Comparison of ENCODE assay signal across 32 cellular contexts in the genomic region with DNA sequence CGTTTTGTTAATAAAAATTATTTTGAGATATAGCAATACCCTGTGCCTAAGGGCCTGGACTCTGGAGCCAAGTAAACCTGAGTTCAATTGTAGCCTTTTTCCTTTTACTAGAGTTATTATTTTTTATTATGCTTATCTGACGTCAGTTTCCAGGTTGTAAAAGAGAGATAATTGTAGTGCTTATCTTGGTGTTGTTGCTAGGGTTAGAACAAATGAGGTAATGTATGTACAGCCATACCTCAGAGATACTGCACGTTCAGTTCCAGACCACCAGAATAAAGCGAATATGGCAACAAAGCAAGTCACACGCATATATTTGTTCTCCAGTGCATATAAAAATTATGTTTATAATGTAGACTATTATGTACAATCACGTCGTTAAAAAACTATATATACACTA.
"Had no signal": no experiment of that assay in that cellular context is flagged by ENCODE, and none has a peak within 500 bp of the region (broad histone marks: within the 10 kb centered on the region; RNA-seq: fewer than 3 reads in every experiment).

No MANE protein-coding gene starts in this region.

- H3K27ac ChIP-seq: brain microvascular endothelial cell, PC-9, VCaP had no signal

- H3K36me3 ChIP-seq: brain microvascular endothelial cell had no signal

- H3K27me3 ChIP-seq: brain microvascular endothelial cell had no signal

- DNase-seq: activated B cell treated with CpG ODN at 0.5 μM for 24 hours; activated CD4-positive, alpha-beta memory T cell treated with anti-CD3 and anti-CD28 coated beads, Interleukin-2, amount 10 ng/mL, durations not matched to agents 7 days and 5 days; activated CD4-positive, alpha-beta T cell treated with anti-CD3 and anti-CD28 coated beads for 4 hours; activated CD4-positive, CD25-positive, alpha-beta regulatory T cell treated with anti-CD3 and anti-CD28 coated beads, Interleukin-2, amount 50 U/mL, for 72 hours; activated CD8-positive, alpha-beta memory T cell treated with anti-CD3 and anti-CD28 coated beads for 24 hours; activated CD8-positive, alpha-beta memory T cell treated with anti-CD3 and anti-CD28 coated beads, Interleukin-2, amount 10 ng/mL, durations not matched to agents 7 days and 5 days; activated CD8-positive, alpha-beta memory T cell treated with anti-CD3 and anti-CD28 coated beads, Interleukin-2, amount 50 U/mL, for 48 hours; activated effector memory CD4-positive, alpha-beta T cell treated with Interleukin-2 at 50 U/mL for 16 hours; activated naive CD4-positive, alpha-beta T cell treated with anti-CD3 and anti-CD28 coated beads, Interleukin-2, amount 10 ng/mL, durations not matched to agents 7 days and 5 days; activated naive CD8-positive, alpha-beta T cell treated with anti-CD3 and anti-CD28 coated beads, Interleukin-2, amount 50 U/mL, for 24 hours; activated T-cell treated with anti-CD3 and anti-CD28 coated beads, Interleukin-2, amount 50 U/mL, for 48 hours; aorta; brain microvascular endothelial cell; central memory CD4-positive, alpha-beta T cell; Kasumi-1; KG1; NCI-H1092 treated with DMSO at 0.1 percent for 48 hours; NCI-H1417; NCI-H146; NCI-H187; NCI-H2029 treated with DMSO at 0.1 percent for 48 hours; NCI-H2107; NCI-H2171; NCI-H510A treated with DMSO at 0.1 percent for 48 hours; NCI-H526 treated with DMSO at 0.1 percent for 48 hours; PC-9; Right ventricle myocardium superior; SW 1271; T-helper 1 cell; T-helper 2 cell; T-helper 9 cell had no signal

- H3K4me3 ChIP-seq: PC-9 had no signal

- ATAC-seq: activated CD8-positive, alpha-beta memory T cell treated with anti-CD3 and anti-CD28 coated beads, Interleukin-2, amount 10 ng/mL, durations not matched to agents 7 days and 5 days; activated naive CD8-positive, alpha-beta T cell treated with anti-CD3 and anti-CD28 coated beads, Interleukin-2, amount 50 U/mL, for 24 hours had no signal
